ENCODE assay signal across 8 cellular contexts in the genomic region with DNA sequence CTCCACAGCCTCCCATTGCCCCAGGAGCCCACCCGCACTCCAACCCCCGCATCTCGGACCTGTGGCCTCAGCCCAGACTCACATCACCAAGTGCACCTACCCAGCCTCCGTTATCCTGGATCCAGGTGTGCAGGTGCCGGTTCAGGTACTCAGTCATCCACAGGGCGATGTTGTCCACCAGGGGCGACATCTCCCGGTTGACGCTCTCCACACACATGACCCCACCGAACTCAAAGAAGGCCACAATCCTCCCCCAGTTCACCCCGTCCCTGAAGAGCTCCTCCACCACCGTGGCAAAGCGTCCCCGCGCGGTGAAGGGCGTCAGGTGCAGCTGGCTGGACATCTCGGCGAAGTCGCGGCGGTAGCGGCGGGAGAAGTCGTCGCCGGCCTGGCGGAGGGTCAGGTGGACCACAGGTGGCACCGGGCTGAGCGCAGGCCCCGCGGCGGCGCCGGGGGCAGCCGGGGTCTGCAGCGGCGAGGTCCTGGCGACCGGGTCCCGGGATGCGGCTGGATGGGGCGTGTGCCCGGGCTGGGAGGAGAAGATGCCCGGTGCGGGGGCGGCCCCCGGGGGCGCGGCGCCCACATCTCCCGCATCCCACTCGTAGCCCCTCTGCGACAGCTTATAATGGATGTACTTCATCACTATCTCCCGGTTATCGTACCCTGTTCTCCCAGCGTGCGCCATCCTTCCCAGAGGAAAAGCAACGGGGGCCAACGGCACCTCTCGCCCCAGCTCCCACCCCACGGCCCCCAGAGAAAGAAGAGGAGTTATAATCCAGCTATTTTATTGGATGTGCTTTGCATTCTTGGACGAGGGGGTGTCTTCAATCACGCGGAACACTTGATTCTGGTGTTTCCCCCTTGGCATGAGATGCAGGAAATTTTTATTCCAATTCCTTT. TPM values are rescaled to one million over a fixed set of nuclear protein-coding genes. Genes with fewer than 3 reads are reported as not detected.
DNase-seq lines count a peak whose midpoint lies in the region; ATAC-seq, FAIRE-seq and TF ChIP-seq lines count a peak whose summit lies in the region.

No MANE protein-coding gene starts in this region.

- no peaks in the 10 kb centered on the region for H3K9me3 Mint-ChIP-seq in nephron
- no peaks in the 10 kb centered on the region for H3K9me3 Mint-ChIP-seq in stimulated activated naive CD8-positive, alpha-beta T cell treated with anti-CD3 and anti-CD28 coated beads, Interleukin-15, Interleukin-2, amounts not matched to agents 100 ng/mL and 50 ng/mL, for 24 hours

- no peak for ATAC-seq in A549
- peak; percentile 49 for ATAC-seq in GM18511 (IDR thresholded peaks at IDR 0.05; ENCODE audit: unreplicated experiment)
- ATAC-seq in HG03039 (IDR thresholded peaks at IDR 0.05; ENCODE audit: unreplicated experiment), result peak; percentile 34
- ATAC-seq in esophagus mucosa, result peak; percentile 54

- H3K4me1 Mint-ChIP-seq in nephron, result peaks cover 51% of the 10 kb centered on the region
- H3K4me1 Mint-ChIP-seq in stimulated activated naive CD8-positive, alpha-beta T cell treated with anti-CD3 and anti-CD28 coated beads, Interleukin-15, Interleukin-2, amounts not matched to agents 100 ng/mL and 50 ng/mL, for 24 hours (ENCODE audit: low read depth), result peaks cover 60% of the 10 kb centered on the region

- peak overlapping the region; percentile 81 for H3K4me2 ChIP-seq in A549

- no peaks in the 10 kb centered on the region for H3K36me3 Mint-ChIP-seq in nephron (ENCODE audit: low read depth)
- H3K36me3 Mint-ChIP-seq in stimulated activated naive CD8-positive, alpha-beta T cell treated with anti-CD3 and anti-CD28 coated beads, Interleukin-15, Interleukin-2, amounts not matched to agents 100 ng/mL and 50 ng/mL, for 24 hours (ENCODE audit: low read depth), result peaks cover 36% of the 10 kb centered on the region

- H3K27me3 Mint-ChIP-seq in nephron (ENCODE audit: low read depth), result peaks cover 13% of the 10 kb centered on the region
- no peaks in the 10 kb centered on the region for H3K27me3 Mint-ChIP-seq in stimulated activated naive CD8-positive, alpha-beta T cell treated with anti-CD3 and anti-CD28 coated beads, Interleukin-15, Interleukin-2, amounts not matched to agents 100 ng/mL and 50 ng/mL, for 24 hours

- no peak for TF ChIP-seq RAD21 in A549 (conservative IDR thresholded peaks at IDR 0.05 in 1 of 2, IDR thresholded peaks at IDR 0.05 in 1 of 2)

- peak overlapping the region; percentile 83 to 93 (median 88) for H3K27ac Mint-ChIP-seq in nephron
- peak overlapping the region; percentile 97 for H3K27ac Mint-ChIP-seq in stimulated activated naive CD8-positive, alpha-beta T cell treated with anti-CD3 and anti-CD28 coated beads, Interleukin-15, Interleukin-2, amounts not matched to agents 100 ng/mL and 50 ng/mL, for 24 hours

- TF ChIP-seq EP300 in A549 (IDR thresholded peaks at IDR 0.05), result no peak

- peaks cover 15% of the 10 kb centered on the region; the same call in 1 of the 3 replicates for H3K4me1 ChIP-seq in A549

- no peak for DNase-seq in A549 (ENCODE audit: low read depth in 1 of 2, low spot score in 1 of 2)
- DNase-seq in NCI-H774 (lab: John Stamatoyannopoulos, UW), result peak; percentile 75
- DNase-seq in activated CD8-positive, alpha-beta memory T cell treated with anti-CD3 and anti-CD28 coated beads, Interleukin-2, amount 50 U/mL, for 48 hours, result peak; percentile 91

- WGBS in A549 (ENCODE audit: missing lambda C conversion rate), result 62% methylated on average over 28 of the region's 65 CpGs

- H3K4me3 ChIP-seq in A549, result peak overlapping the region; percentile 51; the same call in 2 of the 3 replicates

- peak overlapping the region; percentile 91 to 98 (median 95) for H3K4me3 Mint-ChIP-seq in nephron
- peak overlapping the region; percentile 99 for H3K4me3 Mint-ChIP-seq in stimulated activated naive CD8-positive, alpha-beta T cell treated with anti-CD3 and anti-CD28 coated beads, Interleukin-15, Interleukin-2, amounts not matched to agents 100 ng/mL and 50 ng/mL, for 24 hours

- TF ChIP-seq CTCF in A549 (IDR thresholded peaks at IDR 0.05) (no peak), nephron (IDR thresholded peaks at IDR 0.05; ENCODE audit: unreplicated experiment in 3 of 3) (peak; percentile 52 to 64 (median 53))

- no peak for TF ChIP-seq POLR2A in A549 (IDR thresholded peaks at IDR 0.05; ENCODE audit: low read length)

- no peaks in the 10 kb centered on the region for H3K9me3 ChIP-seq in A549

- FAIRE-seq in A549 (lab: Jason Lieb, UNC), result no peak

- no peak overlapping the region for H3K27ac ChIP-seq in A549

- POLR2A ChIA-PET in A549 (lab: Yijun Ruan, JAX), result no interaction called here

- CTCF ChIA-PET in A549 (lab: Yijun Ruan, JAX), result interaction anchor here (0.6 to 1.6 kb wide), 4 partner anchors 189 to 302 kb away, joined by 3 to 4 read pairs (median 3); no protein-coding TSS in a partner anchor

TF ChIP-seq in A549, 52 proteins besides CTCF, POLR2A, EP300 and RAD21:
- TF ChIP-seq JUNB (IDR thresholded peaks at IDR 0.05) (no peak), GATA3 (IDR thresholded peaks at IDR 0.05; ENCODE audit: borderline replicate concordance) (no peak), ESRRA (IDR thresholded peaks at IDR 0.05; ENCODE audit: borderline replicate concordance, low read length) (no peak), RCOR1 (IDR thresholded peaks at IDR 0.05; ENCODE audit: low read depth, low read length) (no peak), PHF8 (IDR thresholded peaks at IDR 0.05; ENCODE audit: borderline replicate concordance, low read depth) (no peak), EHF (CRISPR knock-in tag; IDR thresholded peaks at IDR 0.05) (no peak), RFX5 (IDR thresholded peaks at IDR 0.05) (no peak), ELK1 (IDR thresholded peaks at IDR 0.05; ENCODE audit: low read depth, low read length) (no peak), CHD4 (IDR thresholded peaks at IDR 0.05; ENCODE audit: borderline replicate concordance) (no peak), JUN (IDR thresholded peaks at IDR 0.05) (no peak), HOXB13 (CRISPR knock-in tag; IDR thresholded peaks at IDR 0.05; ENCODE audit: low read depth) (no peak)
- TF ChIP-seq, protein P1, sequence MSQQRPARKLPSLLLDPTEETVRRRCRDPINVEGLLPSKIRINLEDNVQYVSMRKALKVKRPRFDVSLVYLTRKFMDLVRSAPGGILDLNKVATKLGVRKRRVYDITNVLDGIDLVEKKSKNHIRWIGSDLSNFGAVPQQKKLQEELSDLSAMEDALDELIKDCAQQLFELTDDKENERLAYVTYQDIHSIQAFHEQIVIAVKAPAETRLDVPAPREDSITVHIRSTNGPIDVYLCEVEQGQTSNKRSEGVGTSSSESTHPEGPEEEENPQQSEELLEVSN (IDR thresholded peaks at IDR 0.05; ENCODE audit: borderline replicate concordance, low read depth), result no peak

RNA-seq across cellular contexts. Expression of gene BCL2, which starts 1.3 kb away (rescaled TPM):
- polyA plus RNA-seq in A549 (2011; rRNA removed) (0.50 and 0.53 TPM in 2 replicates), A549 (2017; fragmentation: RNase III; extraction: RNeasy Plus Mini Kit Qiagen cat#74134 plus additional on column Dnase treatment) (0.56 to 0.66 TPM (median 0.61 TPM) in 3 replicates)
- polyA plus RNA-seq in A549 (2012; cell fraction: cytosol; rRNA removed), result 0.28 and 0.31 TPM in 2 replicates
- 0.19 and 0.31 TPM in 2 replicates for polyA plus RNA-seq in A549 (2012; cell fraction: nucleus; rRNA removed)
- polyA minus RNA-seq in A549 (2011; rRNA and poly(A)+ RNA removed), result 0.73 and 0.99 TPM in 2 replicates
- 2.3 TPM for total RNA-seq in esophagus mucosa

RNA-seq across cellular contexts. Expression of gene KDSR, which starts 48.8 kb away (rescaled TPM):
- 21.2 and 22.6 TPM in 2 replicates for polyA plus RNA-seq in A549 (2011; rRNA removed)
- polyA plus RNA-seq in A549 (2012; cell fraction: cytosol; rRNA removed), result 10.7 and 11.0 TPM in 2 replicates
- 6.3 and 10.4 TPM in 2 replicates for polyA plus RNA-seq in A549 (2012; cell fraction: nucleus; rRNA removed)
- polyA plus RNA-seq in A549 (2017; fragmentation: RNase III; extraction: RNeasy Plus Mini Kit Qiagen cat#74134 plus additional on column Dnase treatment), result 10.4 to 14.2 TPM (median 13.6 TPM) in 3 replicates
- polyA minus RNA-seq in A549 (2011; rRNA and poly(A)+ RNA removed), result 24.6 and 28.7 TPM in 2 replicates
- 37.8 TPM for total RNA-seq in esophagus mucosa

Comparison
In these comparisons a context has a peak if more than half of its experiments do, and no peak if none do; other contexts are left out.
1. ATAC-seq: peak in GM18511 (single experiment), HG03039 (single experiment) and esophagus mucosa (single experiment); none in A549 (0 of 2).
2. DNase-seq: peak in NCI-H774 (single experiment) and activated CD8-positive, alpha-beta memory T cell treated with anti-CD3 and anti-CD28 coated beads, Interleukin-2, amount 50 U/mL, for 48 hours (single experiment); none in A549 (0 of 2).